2 cellular contexts compared by ENCODE assay signal in the genomic region with DNA sequence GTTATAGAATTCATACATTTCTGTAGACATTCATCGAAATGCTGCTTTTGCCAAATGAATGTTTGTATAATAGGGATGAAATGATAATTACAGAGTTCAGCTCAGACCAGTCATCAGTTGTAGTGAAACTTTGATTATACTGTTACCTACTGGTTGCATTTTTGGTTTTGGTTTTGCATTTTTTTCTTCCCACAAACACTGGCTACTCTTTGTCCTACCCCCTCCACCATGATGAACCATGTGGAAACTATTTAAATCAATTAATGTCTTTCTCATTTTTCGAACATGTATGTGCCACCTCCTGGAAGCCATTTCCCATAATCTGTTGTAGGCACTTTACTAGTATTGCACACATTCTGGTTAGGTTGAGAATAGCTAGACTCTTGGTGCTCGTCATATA.
TF ChIP-seq lines count a peak whose summit lies in the region.

No MANE protein-coding gene starts in this region.

TF ChIP-seq in SK-N-SH, 30 proteins besides CTCF, POLR2A, EP300 and RAD21 (continued from another document):
- TF ChIP-seq RCOR1 (IDR thresholded peaks at IDR 0.05; ENCODE audit: low read length), result no peak
- TF ChIP-seq, protein P1, sequence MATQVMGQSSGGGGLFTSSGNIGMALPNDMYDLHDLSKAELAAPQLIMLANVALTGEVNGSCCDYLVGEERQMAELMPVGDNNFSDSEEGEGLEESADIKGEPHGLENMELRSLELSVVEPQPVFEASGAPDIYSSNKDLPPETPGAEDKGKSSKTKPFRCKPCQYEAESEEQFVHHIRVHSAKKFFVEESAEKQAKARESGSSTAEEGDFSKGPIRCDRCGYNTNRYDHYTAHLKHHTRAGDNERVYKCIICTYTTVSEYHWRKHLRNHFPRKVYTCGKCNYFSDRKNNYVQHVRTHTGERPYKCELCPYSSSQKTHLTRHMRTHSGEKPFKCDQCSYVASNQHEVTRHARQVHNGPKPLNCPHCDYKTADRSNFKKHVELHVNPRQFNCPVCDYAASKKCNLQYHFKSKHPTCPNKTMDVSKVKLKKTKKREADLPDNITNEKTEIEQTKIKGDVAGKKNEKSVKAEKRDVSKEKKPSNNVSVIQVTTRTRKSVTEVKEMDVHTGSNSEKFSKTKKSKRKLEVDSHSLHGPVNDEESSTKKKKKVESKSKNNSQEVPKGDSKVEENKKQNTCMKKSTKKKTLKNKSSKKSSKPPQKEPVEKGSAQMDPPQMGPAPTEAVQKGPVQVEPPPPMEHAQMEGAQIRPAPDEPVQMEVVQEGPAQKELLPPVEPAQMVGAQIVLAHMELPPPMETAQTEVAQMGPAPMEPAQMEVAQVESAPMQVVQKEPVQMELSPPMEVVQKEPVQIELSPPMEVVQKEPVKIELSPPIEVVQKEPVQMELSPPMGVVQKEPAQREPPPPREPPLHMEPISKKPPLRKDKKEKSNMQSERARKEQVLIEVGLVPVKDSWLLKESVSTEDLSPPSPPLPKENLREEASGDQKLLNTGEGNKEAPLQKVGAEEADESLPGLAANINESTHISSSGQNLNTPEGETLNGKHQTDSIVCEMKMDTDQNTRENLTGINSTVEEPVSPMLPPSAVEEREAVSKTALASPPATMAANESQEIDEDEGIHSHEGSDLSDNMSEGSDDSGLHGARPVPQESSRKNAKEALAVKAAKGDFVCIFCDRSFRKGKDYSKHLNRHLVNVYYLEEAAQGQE (IDR thresholded peaks at IDR 0.05; ENCODE audit: low read depth, low read length), result no peak
- TF ChIP-seq RFX5 (IDR thresholded peaks at IDR 0.05; ENCODE audit: low read length), result no peak
- TF ChIP-seq, protein P2, sequence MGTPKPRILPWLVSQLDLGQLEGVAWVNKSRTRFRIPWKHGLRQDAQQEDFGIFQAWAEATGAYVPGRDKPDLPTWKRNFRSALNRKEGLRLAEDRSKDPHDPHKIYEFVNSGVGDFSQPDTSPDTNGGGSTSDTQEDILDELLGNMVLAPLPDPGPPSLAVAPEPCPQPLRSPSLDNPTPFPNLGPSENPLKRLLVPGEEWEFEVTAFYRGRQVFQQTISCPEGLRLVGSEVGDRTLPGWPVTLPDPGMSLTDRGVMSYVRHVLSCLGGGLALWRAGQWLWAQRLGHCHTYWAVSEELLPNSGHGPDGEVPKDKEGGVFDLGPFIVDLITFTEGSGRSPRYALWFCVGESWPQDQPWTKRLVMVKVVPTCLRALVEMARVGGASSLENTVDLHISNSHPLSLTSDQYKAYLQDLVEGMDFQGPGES (IDR thresholded peaks at IDR 0.05; ENCODE audit: low read depth, low read length), result no peak
- TF ChIP-seq NRF1 (IDR thresholded peaks at IDR 0.05; ENCODE audit: low read depth, low read length), result no peak
- no peak for TF ChIP-seq GATA2 (CRISPR knock-in tag; IDR thresholded peaks at IDR 0.05)

TF ChIP-seq in SK-N-SH treated with all-trans-retinoic acid at 6 μM for 48 hours, 23 proteins besides CTCF, POLR2A, EP300 and RAD21 (continued from another document):
- TF ChIP-seq, protein P3, sequence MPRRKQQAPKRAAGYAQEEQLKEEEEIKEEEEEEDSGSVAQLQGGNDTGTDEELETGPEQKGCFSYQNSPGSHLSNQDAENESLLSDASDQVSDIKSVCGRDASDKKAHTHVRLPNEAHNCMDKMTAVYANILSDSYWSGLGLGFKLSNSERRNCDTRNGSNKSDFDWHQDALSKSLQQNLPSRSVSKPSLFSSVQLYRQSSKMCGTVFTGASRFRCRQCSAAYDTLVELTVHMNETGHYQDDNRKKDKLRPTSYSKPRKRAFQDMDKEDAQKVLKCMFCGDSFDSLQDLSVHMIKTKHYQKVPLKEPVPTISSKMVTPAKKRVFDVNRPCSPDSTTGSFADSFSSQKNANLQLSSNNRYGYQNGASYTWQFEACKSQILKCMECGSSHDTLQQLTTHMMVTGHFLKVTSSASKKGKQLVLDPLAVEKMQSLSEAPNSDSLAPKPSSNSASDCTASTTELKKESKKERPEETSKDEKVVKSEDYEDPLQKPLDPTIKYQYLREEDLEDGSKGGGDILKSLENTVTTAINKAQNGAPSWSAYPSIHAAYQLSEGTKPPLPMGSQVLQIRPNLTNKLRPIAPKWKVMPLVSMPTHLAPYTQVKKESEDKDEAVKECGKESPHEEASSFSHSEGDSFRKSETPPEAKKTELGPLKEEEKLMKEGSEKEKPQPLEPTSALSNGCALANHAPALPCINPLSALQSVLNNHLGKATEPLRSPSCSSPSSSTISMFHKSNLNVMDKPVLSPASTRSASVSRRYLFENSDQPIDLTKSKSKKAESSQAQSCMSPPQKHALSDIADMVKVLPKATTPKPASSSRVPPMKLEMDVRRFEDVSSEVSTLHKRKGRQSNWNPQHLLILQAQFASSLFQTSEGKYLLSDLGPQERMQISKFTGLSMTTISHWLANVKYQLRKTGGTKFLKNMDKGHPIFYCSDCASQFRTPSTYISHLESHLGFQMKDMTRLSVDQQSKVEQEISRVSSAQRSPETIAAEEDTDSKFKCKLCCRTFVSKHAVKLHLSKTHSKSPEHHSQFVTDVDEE (CRISPR knock-in tag; IDR thresholded peaks at IDR 0.05), result no peak
- TF ChIP-seq PPARA (CRISPR knock-in tag; IDR thresholded peaks at IDR 0.05; ENCODE audit: borderline replicate concordance), result no peak
- no peak for TF ChIP-seq GLIS3 (CRISPR knock-in tag; IDR thresholded peaks at IDR 0.05)
- TF ChIP-seq BACH2 (CRISPR knock-in tag; IDR thresholded peaks at IDR 0.05; ENCODE audit: borderline replicate concordance), result no peak
- no peak for TF ChIP-seq ZFP3 (CRISPR knock-in tag; IDR thresholded peaks at IDR 0.05)
- no peak for TF ChIP-seq OSR1 (CRISPR knock-in tag; IDR thresholded peaks at IDR 0.05)
- TF ChIP-seq ZNF8 (CRISPR knock-in tag; IDR thresholded peaks at IDR 0.05), result no peak
- no peak for TF ChIP-seq TCF4 (CRISPR knock-in tag; IDR thresholded peaks at IDR 0.05; ENCODE audit: borderline replicate concordance)
- TF ChIP-seq, protein P4, sequence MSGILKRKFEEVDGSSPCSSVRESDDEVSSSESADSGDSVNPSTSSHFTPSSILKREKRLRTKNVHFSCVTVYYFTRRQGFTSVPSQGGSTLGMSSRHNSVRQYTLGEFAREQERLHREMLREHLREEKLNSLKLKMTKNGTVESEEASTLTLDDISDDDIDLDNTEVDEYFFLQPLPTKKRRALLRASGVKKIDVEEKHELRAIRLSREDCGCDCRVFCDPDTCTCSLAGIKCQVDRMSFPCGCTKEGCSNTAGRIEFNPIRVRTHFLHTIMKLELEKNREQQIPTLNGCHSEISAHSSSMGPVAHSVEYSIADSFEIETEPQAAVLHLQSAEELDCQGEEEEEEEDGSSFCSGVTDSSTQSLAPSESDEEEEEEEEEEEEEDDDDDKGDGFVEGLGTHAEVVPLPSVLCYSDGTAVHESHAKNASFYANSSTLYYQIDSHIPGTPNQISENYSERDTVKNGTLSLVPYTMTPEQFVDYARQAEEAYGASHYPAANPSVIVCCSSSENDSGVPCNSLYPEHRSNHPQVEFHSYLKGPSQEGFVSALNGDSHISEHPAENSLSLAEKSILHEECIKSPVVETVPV (CRISPR knock-in tag; IDR thresholded peaks at IDR 0.05), result no peak
- no peak for TF ChIP-seq ISL1 (CRISPR knock-in tag; IDR thresholded peaks at IDR 0.05)
- no peak for TF ChIP-seq RARB (CRISPR knock-in tag; IDR thresholded peaks at IDR 0.05)
- TF ChIP-seq PATZ1 (CRISPR knock-in tag; IDR thresholded peaks at IDR 0.05; ENCODE audit: borderline replicate concordance), result no peak
- TF ChIP-seq CSDC2 (CRISPR knock-in tag; IDR thresholded peaks at IDR 0.05), result no peak
- TF ChIP-seq ZNF565 (CRISPR knock-in tag; conservative IDR thresholded peaks at IDR 0.05; ENCODE audit: low read depth), result no peak
- TF ChIP-seq, protein P5, sequence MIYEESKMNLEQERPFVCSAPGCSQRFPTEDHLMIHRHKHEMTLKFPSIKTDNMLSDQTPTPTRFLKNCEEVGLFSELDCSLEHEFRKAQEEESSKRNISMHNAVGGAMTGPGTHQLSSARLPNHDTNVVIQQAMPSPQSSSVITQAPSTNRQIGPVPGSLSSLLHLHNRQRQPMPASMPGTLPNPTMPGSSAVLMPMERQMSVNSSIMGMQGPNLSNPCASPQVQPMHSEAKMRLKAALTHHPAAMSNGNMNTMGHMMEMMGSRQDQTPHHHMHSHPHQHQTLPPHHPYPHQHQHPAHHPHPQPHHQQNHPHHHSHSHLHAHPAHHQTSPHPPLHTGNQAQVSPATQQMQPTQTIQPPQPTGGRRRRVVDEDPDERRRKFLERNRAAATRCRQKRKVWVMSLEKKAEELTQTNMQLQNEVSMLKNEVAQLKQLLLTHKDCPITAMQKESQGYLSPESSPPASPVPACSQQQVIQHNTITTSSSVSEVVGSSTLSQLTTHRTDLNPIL (CRISPR knock-in tag; IDR thresholded peaks at IDR 0.05; ENCODE audit: low read depth), result no peak
- TF ChIP-seq SNAI2 (CRISPR knock-in tag; IDR thresholded peaks at IDR 0.05), result no peak
- TF ChIP-seq ARNTL (CRISPR knock-in tag; IDR thresholded peaks at IDR 0.05; ENCODE audit: borderline replicate concordance, low read depth), result no peak
- TF ChIP-seq TOX (CRISPR knock-in tag; IDR thresholded peaks at IDR 0.05; ENCODE audit: borderline replicate concordance), result no peak
TF ChIP-seq in SK-N-SH treated with all-trans-retinoic acid at 6 μM for 48 hours: peak in this region for 0.
